In genomic region chr7:47651355-47652317, GRCh38 we compare ENCODE assay signal across 13 cellular contexts.
DNase-seq lines count a peak whose midpoint lies in the region; ATAC-seq and TF ChIP-seq lines count a peak whose summit lies in the region.
"Had no signal": no experiment of that assay in that cellular context is flagged by ENCODE, and none has a peak within 500 bp of the region (broad histone marks: within the 10 kb centered on the region; RNA-seq: fewer than 3 reads in every experiment).

No MANE protein-coding gene starts in this region.

- no peak overlapping the region for H3K4me3 ChIP-seq in fibroblast of lung (replicated peaks in 1 of 4; ENCODE audit: control extremely low read depth in 1 of 4, insufficient read depth in 1 of 4, low read depth in 3 of 4, low read length in 4 of 4)
- H3K4me3 ChIP-seq in upper lobe of left lung: no peak overlapping the region
- H3K4me3 ChIP-seq: thyroid gland had no signal

- peak in 1 of 4 donors; percentile 5 for TF ChIP-seq EP300 in upper lobe of left lung (IDR thresholded peaks at IDR 0.05)

- no peak overlapping the region for H3K4me2 ChIP-seq in fibroblast of lung (ENCODE audit: extremely low read depth, insufficient read depth, low read length)

- no peak overlapping the region for H2AFZ ChIP-seq in fibroblast of lung (ENCODE audit: low read length)

- H3K27me3 ChIP-seq in fibroblast of lung (ENCODE audit: control insufficient read depth, insufficient read depth, low read length) (no peaks in the 10 kb centered on the region), upper lobe of left lung (no peaks in the 10 kb centered on the region)
- H3K27me3 ChIP-seq: thyroid gland had no signal

- H3K9me3 ChIP-seq in fibroblast of lung (ENCODE audit: control insufficient read depth, insufficient read depth, low read depth, low read length): no peaks in the 10 kb centered on the region
- H3K9me3 ChIP-seq in upper lobe of left lung: no peaks in the 10 kb centered on the region
- H3K9me3 ChIP-seq: thyroid gland had no signal

- peak; percentile 97 for DNase-seq in EL
- peak; percentile 84 for DNase-seq in RPMI7951 (ENCODE audit: low read depth)
- peak; percentile 98 to 99 for DNase-seq in fibroblast of lung (ENCODE audit: low read depth in 2 of 2)
- peak; percentile 76 for DNase-seq in renal cortical epithelial cell (ENCODE audit: low read depth)
- no peak for DNase-seq in mucosa of gallbladder (ENCODE audit: low spot score)
- DNase-seq in upper lobe of left lung: no peak
- DNase-seq: activated B cell treated with CpG ODN at 0.5 μM for 24 hours; activated T-cell treated with anti-CD3 and anti-CD28 coated beads, Interleukin-2, amount 50 U/mL, for 48 hours; NCI-H1105; stimulated activated CD4-positive, alpha-beta T cell treated with anti-CD3 and anti-CD28 coated beads, Interleukin-4, amount 100 ng/mL, for 4 hours; thyroid gland had no signal

- no peaks in the 10 kb centered on the region for H4K20me1 ChIP-seq in fibroblast of lung (ENCODE audit: control insufficient read depth, extremely low read depth, insufficient read depth, low read length)

- H3K9ac ChIP-seq in fibroblast of lung (ENCODE audit: insufficient read depth, low read length): peak overlapping the region; percentile 27

- no peaks in the 10 kb centered on the region for H3K79me2 ChIP-seq in fibroblast of lung (ENCODE audit: control insufficient read depth, insufficient read depth, low read length)

- H3K4me1 ChIP-seq in fibroblast of lung (ENCODE audit: control insufficient read depth, extremely low read depth, insufficient read depth, low read length) (peaks cover 17% of the 10 kb centered on the region), upper lobe of left lung (peaks cover 8 to 20% (median 14%) of the 10 kb centered on the region in 4 donors)

- TF ChIP-seq CTCF in fibroblast of lung (conservative IDR thresholded peaks at IDR 0.05 in 1 of 2, IDR thresholded peaks at IDR 0.05 in 1 of 2; ENCODE audit: low read depth in 1 of 2, low read length in 2 of 2) (no peak), upper lobe of left lung (IDR thresholded peaks at IDR 0.05) (no peak)

- ATAC-seq in upper lobe of left lung (ENCODE audit: low FRiP score in 2 of 2) (no peak), GM18873 (IDR thresholded peaks at IDR 0.05; ENCODE audit: low FRiP score, unreplicated experiment) (no peak), GM18858 (IDR thresholded peaks at IDR 0.05; ENCODE audit: unreplicated experiment) (no peak)

- H3K27ac ChIP-seq in fibroblast of lung (ENCODE audit: insufficient read depth, low read length) (peak overlapping the region; percentile 83), upper lobe of left lung (no peak overlapping the region)
- H3K27ac ChIP-seq: thyroid gland had no signal

- H3K36me3 ChIP-seq in fibroblast of lung (ENCODE audit: control insufficient read depth, insufficient read depth, low read length): no peaks in the 10 kb centered on the region
- H3K36me3 ChIP-seq in upper lobe of left lung: no peaks in the 10 kb centered on the region
- H3K36me3 ChIP-seq: thyroid gland had no signal

- TF ChIP-seq POLR2A in upper lobe of left lung (IDR thresholded peaks at IDR 0.05): no peak

- 73 to 77% methylated on average over 11 of the region's 11 CpGs for WGBS in upper lobe of left lung, 2 donors

Comparison
In these comparisons a context has a peak if more than half of its experiments do, and no peak if none do; other contexts are left out.
1. DNase-seq: peak in EL (single experiment), RPMI7951 (single experiment), fibroblast of lung (2 of 2) and renal cortical epithelial cell (single experiment); none in mucosa of gallbladder (single experiment) and upper lobe of left lung (0 of 2).